In genomic region chr20:5727018-5727515, GRCh38 we compare ENCODE assay signal across 32 cellular contexts.
"Had no signal": no experiment of that assay in that cellular context is flagged by ENCODE, and none has a peak within 500 bp of the region (broad histone marks: within the 10 kb centered on the region; RNA-seq: fewer than 3 reads in every experiment).

No MANE protein-coding gene starts in this region.

- H3K4me1 ChIP-seq: colonic mucosa, parathyroid adenoma, tibial artery, uterus had no signal

- H3K9me3 ChIP-seq: colonic mucosa, gastrocnemius medialis, mucosa of descending colon, testis, tibial artery, uterus had no signal

- DNase-seq: colonic mucosa; effector CD8-positive, alpha-beta T cell; endodermal cell; foreskin fibroblast; gastrocnemius medialis; head of caudate nucleus; left ventricle myocardium superior; mucosa of descending colon; naive B cell; stimulated activated CD4-positive, alpha-beta T cell treated with anti-CD3 and anti-CD28 coated beads, Interleukin-12 subunit alpha, Interleukin-12 subunit beta, amount 100 ng/mL, for 4 hours; stimulated activated CD4-positive, alpha-beta T cell treated with anti-CD3 and anti-CD28 coated beads, Interleukin-1b, Interleukin-23, amount 100 ng/mL, for 48 hours; stimulated activated CD4-positive, alpha-beta T cell treated with anti-CD3 and anti-CD28 coated beads, Interleukin-4, amount 100 ng/mL, for 1 hour; stimulated activated CD8-positive, alpha-beta memory T cell treated with anti-CD3 and anti-CD28 coated beads, Interleukin-4, amount 100 ng/mL, for 48 hours; stimulated activated naive CD4-positive, alpha-beta T cell; substantia nigra; testis; tibial artery; uterus had no signal

- H3K4me1 Mint-ChIP-seq: mesothelial cell of epicardium had no signal

- H3K9me3 Mint-ChIP-seq: natural killer cell treated with Interleukin-12 subunit alpha and Interleukin-12 subunit beta and Interleukin-15 and Interleukin-18, amount 100 ng/mL, for 72 hours; neural progenitor cell; type B pancreatic cell had no signal

- H3K79me2 ChIP-seq: parathyroid adenoma had no signal

- FAIRE-seq: keratinocyte had no signal

- H3K4me2 ChIP-seq: neural progenitor cell, smooth muscle cell had no signal

- H3K36me3 ChIP-seq: colonic mucosa, gastrocnemius medialis, neural progenitor cell, tibial artery, uterus had no signal

- H3K27ac Mint-ChIP-seq: dendritic cell treated with granulocyte-macrophage colony-stimulating factor and Interleukin-4, amounts not matched to agents 40 ng/mL and 50 ng/mL, for 4 days; endodermal cell; memory B cell; mesothelial cell of epicardium; naive B cell; natural killer cell treated with Interleukin-12 subunit alpha and Interleukin-12 subunit beta and Interleukin-15 and Interleukin-18, amount 100 ng/mL, for 72 hours; neural progenitor cell; progenitor cell of endocrine pancreas; type B pancreatic cell had no signal

- ATAC-seq: esophagus mucosa; gastrocnemius medialis; left ventricle myocardium superior; mucosa of descending colon; natural killer cell treated with Interleukin-12 subunit alpha and Interleukin-12 subunit beta and Interleukin-15 and Interleukin-18, amount 100 ng/mL, for 72 hours; sciatic nerve had no signal

- H3K4me3 ChIP-seq: colonic mucosa, gastrocnemius medialis, lung, mucosa of descending colon, neural progenitor cell, smooth muscle cell, testis, tibial artery, uterus had no signal

- H3K27me3 ChIP-seq: colonic mucosa, gastrocnemius medialis, neural progenitor cell, testis, tibial artery, uterus had no signal

- H3K27ac ChIP-seq: colonic mucosa, epithelial cell of prostate, gastrocnemius medialis, neural progenitor cell, parathyroid adenoma, testis, tibial artery, uterus had no signal

- H3K9ac ChIP-seq: neural progenitor cell, parathyroid adenoma had no signal

- H3K4me3 Mint-ChIP-seq: dendritic cell treated with granulocyte-macrophage colony-stimulating factor and Interleukin-4, amounts not matched to agents 40 ng/mL and 50 ng/mL, for 4 days; endodermal cell; memory B cell; mesothelial cell of epicardium; naive B cell; natural killer cell treated with Interleukin-12 subunit alpha and Interleukin-12 subunit beta and Interleukin-15 and Interleukin-18, amount 100 ng/mL, for 72 hours; neural progenitor cell; type B pancreatic cell had no signal

- H2AFZ ChIP-seq: neural progenitor cell, parathyroid adenoma had no signal

- H3K36me3 Mint-ChIP-seq: memory B cell; mesothelial cell of epicardium; natural killer cell treated with Interleukin-12 subunit alpha and Interleukin-12 subunit beta and Interleukin-15 and Interleukin-18, amount 100 ng/mL, for 72 hours; neural progenitor cell; type B pancreatic cell had no signal
